ENCODE assay signal across 8 cellular contexts in genomic region chr17:731943-732787, GRCh38. TPM values are rescaled to one million over a fixed set of nuclear protein-coding genes. Genes with fewer than 3 reads are reported as not detected.
DNase-seq lines count a peak whose midpoint lies in the region; ATAC-seq and TF ChIP-seq lines count a peak whose summit lies in the region.

TSS of gene TLCD3A (plus strand) at chr17:732596. CDS start at chr17:732648, 52 bp downstream.

- H3K4me3 Mint-ChIP-seq in activated naive CD8-positive, alpha-beta T cell treated with anti-CD3 and anti-CD28 coated beads, Interleukin-2, amount 10 ng/mL, durations not matched to agents 7 days and 5 days, result peak within 1 kb of the TSS; percentile 90

- POLR2A ChIA-PET in activated naive CD8-positive, alpha-beta T cell treated with anti-CD3 and anti-CD28 coated beads, Interleukin-2, amount 10 ng/mL, durations not matched to agents 7 days and 5 days (lab: Charles Lee), result interaction anchor here (1.0 kb wide), 2 partner anchors 18 to 19 kb away, joined by 3 read pairs; no protein-coding TSS in a partner anchor

- H3K27ac Mint-ChIP-seq in activated naive CD8-positive, alpha-beta T cell treated with anti-CD3 and anti-CD28 coated beads, Interleukin-2, amount 10 ng/mL, durations not matched to agents 7 days and 5 days, result peak within 1 kb of the TSS; percentile 72

- peak; percentile 76 for DNase-seq in NCI-H82 (lab: John Stamatoyannopoulos, UW)
- no peak for DNase-seq in NCI-H82 treated with DMSO at 0.1 percent for 48 hours (lab: John Stamatoyannopoulos, UW; ENCODE audit: unreplicated experiment)
- peak; percentile 75 for DNase-seq in activated naive CD8-positive, alpha-beta T cell treated with anti-CD3 and anti-CD28 coated beads, Interleukin-2, amount 10 ng/mL, durations not matched to agents 7 days and 5 days
- peak; percentile 73 for DNase-seq in glomerular visceral epithelial cell (ENCODE audit: extremely low spot score)
- peak; percentile 20 for DNase-seq in occipital lobe (lab: John Stamatoyannopoulos, UW)
- DNase-seq in NK-92 treated with Interleukin-12 subunit alpha and Interleukin-12 subunit beta, amount 100 ng/mL, for 24 hours (lab: John Stamatoyannopoulos, UW), result no peak

- peaks cover 3% of the 10 kb centered on the region for H3K27me3 Mint-ChIP-seq in activated naive CD8-positive, alpha-beta T cell treated with anti-CD3 and anti-CD28 coated beads, Interleukin-2, amount 10 ng/mL, durations not matched to agents 7 days and 5 days

- no peaks in the 10 kb centered on the region for H3K9me3 Mint-ChIP-seq in activated naive CD8-positive, alpha-beta T cell treated with anti-CD3 and anti-CD28 coated beads, Interleukin-2, amount 10 ng/mL, durations not matched to agents 7 days and 5 days

- H3K36me3 Mint-ChIP-seq in activated naive CD8-positive, alpha-beta T cell treated with anti-CD3 and anti-CD28 coated beads, Interleukin-2, amount 10 ng/mL, durations not matched to agents 7 days and 5 days, result peaks cover 24% of the 10 kb centered on the region

- TF ChIP-seq POLR2A in Raji (IDR thresholded peaks at IDR 0.05; ENCODE audit: insufficient read depth, low read depth, low read length), result peak; percentile 55

- H3K4me1 Mint-ChIP-seq in activated naive CD8-positive, alpha-beta T cell treated with anti-CD3 and anti-CD28 coated beads, Interleukin-2, amount 10 ng/mL, durations not matched to agents 7 days and 5 days, result peaks cover 16% of the 10 kb centered on the region

- ATAC-seq in HG03095 (IDR thresholded peaks at IDR 0.05; ENCODE audit: unreplicated experiment), result peak; percentile 42
- ATAC-seq in activated naive CD8-positive, alpha-beta T cell treated with anti-CD3 and anti-CD28 coated beads, Interleukin-2, amount 10 ng/mL, durations not matched to agents 7 days and 5 days (ENCODE audit: low read depth), result peak; percentile 69

RNA-seq across cellular contexts. Expression of gene TLCD3A, which starts in this region (rescaled TPM):
- 10 to 100 TPM; 12.5 to 13.1 TPM for total RNA-seq in activated naive CD8-positive, alpha-beta T cell treated with anti-CD3 and anti-CD28 coated beads, Interleukin-2, amount 10 ng/mL, durations not matched to agents 7 days and 5 days
- 9.5 TPM for total RNA-seq in occipital lobe

Comparison
In these comparisons a context has a peak if more than half of its experiments do, and no peak if none do; other contexts are left out.
1. DNase-seq: peak in NCI-H82 (single experiment), activated naive CD8-positive, alpha-beta T cell treated with anti-CD3 and anti-CD28 coated beads, Interleukin-2, amount 10 ng/mL, durations not matched to agents 7 days and 5 days (single experiment), glomerular visceral epithelial cell (single experiment) and occipital lobe (single experiment); none in NCI-H82 treated with DMSO at 0.1 percent for 48 hours (single experiment) and NK-92 treated with Interleukin-12 subunit alpha and Interleukin-12 subunit beta, amount 100 ng/mL, for 24 hours (single experiment).